In the genomic region with DNA sequence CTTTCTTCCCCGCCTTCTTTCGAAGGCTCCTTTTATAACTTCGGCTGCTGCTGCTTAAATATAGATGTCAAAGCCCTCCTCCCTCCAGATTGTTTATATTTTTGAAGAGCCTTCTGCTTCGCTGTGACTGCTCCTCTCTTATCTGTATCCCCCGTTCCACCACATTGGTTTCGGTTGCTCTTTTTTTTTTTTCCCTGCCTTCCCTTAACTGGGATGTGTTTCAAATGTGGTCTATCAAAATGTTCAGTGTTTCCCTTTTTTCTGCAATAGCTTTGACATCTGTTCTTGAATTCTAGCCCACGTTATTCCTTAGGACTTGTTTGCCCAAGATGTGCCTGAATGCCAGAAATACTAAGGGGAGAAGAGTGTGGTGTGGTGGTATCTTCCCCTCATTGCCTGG, we compare ENCODE assay signal across 1 cellular context.
TF ChIP-seq lines count a peak whose summit lies in the region.

No MANE protein-coding gene starts in this region.

TF ChIP-seq in K562, 482 proteins besides CTCF, POLR2A, EP300 and RAD21 (continued from another document and continues in another):
- TF ChIP-seq, protein P1, sequence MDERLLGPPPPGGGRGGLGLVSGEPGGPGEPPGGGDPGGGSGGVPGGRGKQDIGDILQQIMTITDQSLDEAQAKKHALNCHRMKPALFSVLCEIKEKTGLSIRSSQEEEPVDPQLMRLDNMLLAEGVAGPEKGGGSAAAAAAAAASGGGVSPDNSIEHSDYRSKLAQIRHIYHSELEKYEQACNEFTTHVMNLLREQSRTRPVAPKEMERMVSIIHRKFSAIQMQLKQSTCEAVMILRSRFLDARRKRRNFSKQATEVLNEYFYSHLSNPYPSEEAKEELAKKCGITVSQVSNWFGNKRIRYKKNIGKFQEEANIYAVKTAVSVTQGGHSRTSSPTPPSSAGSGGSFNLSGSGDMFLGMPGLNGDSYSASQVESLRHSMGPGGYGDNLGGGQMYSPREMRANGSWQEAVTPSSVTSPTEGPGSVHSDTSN (CRISPR knock-in tag; IDR thresholded peaks at IDR 0.05; ENCODE audit: low read depth): no peak
- TF ChIP-seq, protein P1 (tag; conservative IDR thresholded peaks at IDR 0.05; ENCODE audit: low read depth): peak; percentile 37; the same call in 1 of the 2 replicates
- TF ChIP-seq SMARCA4 (IDR thresholded peaks at IDR 0.05) (peak; percentile 95), ARHGAP35 (IDR thresholded peaks at IDR 0.05; ENCODE audit: partially characterized antibody) (no peak), ETS2 (tag; IDR thresholded peaks at IDR 0.05; ENCODE audit: borderline replicate concordance, poor library complexity, severe bottlenecking) (no peak), HDAC3 (IDR thresholded peaks at IDR 0.05; ENCODE audit: borderline replicate concordance, partially characterized antibody) (no peak), ZC3H11A (IDR thresholded peaks at IDR 0.05; ENCODE audit: low read depth, low read length) (no peak), FOSL1 (tag; conservative IDR thresholded peaks at IDR 0.05) (0 out of 2 replicates have a peak, but pooled peaks have one; percentile 21), KLF16 (IDR thresholded peaks at IDR 0.05) (peak; percentile 71), DMBX1 (CRISPR knock-in tag; IDR thresholded peaks at IDR 0.05; ENCODE audit: borderline replicate concordance) (0 out of 2 replicates have a peak, but pooled peaks have one; percentile 50), TEAD1 (CRISPR knock-in tag; IDR thresholded peaks at IDR 0.05) (no peak), SMARCC2 (IDR thresholded peaks at IDR 0.05; ENCODE audit: low read depth) (peak; percentile 85; the same call in 1 of the 2 replicates), SMARCE1 (IDR thresholded peaks at IDR 0.05) (peak; percentile 94), BRD9 (IDR thresholded peaks at IDR 0.05; ENCODE audit: low read depth, partially characterized antibody) (peak; percentile 83), PML (IDR thresholded peaks at IDR 0.05; ENCODE audit: low read length) (peak; percentile 57; the same call in 1 of the 2 replicates), KDM4B (IDR thresholded peaks at IDR 0.05; ENCODE audit: borderline replicate concordance in 2 of 2, low read depth in 1 of 2) (no peak), NFIC (IDR thresholded peaks at IDR 0.05) (peak; percentile 57; the same call in 1 of the 2 replicates), HLTF (IDR thresholded peaks at IDR 0.05) (0 out of 2 replicates have a peak, but pooled peaks have one; percentile 84), RCOR1 (IDR thresholded peaks at IDR 0.05; ENCODE audit: borderline replicate concordance in 1 of 2, low read depth in 2 of 2, low read length in 2 of 2) (peak; percentile 46 to 92; a peak in 2 of 4 replicates), NCOA1 (IDR thresholded peaks at IDR 0.05; ENCODE audit: low read depth) (peak; percentile 84), ASH1L (IDR thresholded peaks at IDR 0.05; ENCODE audit: borderline replicate concordance, low read depth, partially characterized antibody) (peak; percentile 14), RBM14 (IDR thresholded peaks at IDR 0.05; ENCODE audit: borderline replicate concordance, insufficient read depth, low read depth, low read length) (no peak), GATA2 (CRISPR knock-in tag; IDR thresholded peaks at IDR 0.05) (peak; percentile 75), SP2 (IDR thresholded peaks at IDR 0.05; ENCODE audit: extremely low read depth, low read depth, low read length, poor library complexity, severe bottlenecking) (no peak), TCF3 (CRISPR knock-in tag; IDR thresholded peaks at IDR 0.05) (peak; percentile 87), ZNF347 (CRISPR knock-in tag; IDR thresholded peaks at IDR 0.05; ENCODE audit: low read depth) (no peak), CBFA2T3 (IDR thresholded peaks at IDR 0.05) (peak; percentile 92)
- TF ChIP-seq, protein P2, sequence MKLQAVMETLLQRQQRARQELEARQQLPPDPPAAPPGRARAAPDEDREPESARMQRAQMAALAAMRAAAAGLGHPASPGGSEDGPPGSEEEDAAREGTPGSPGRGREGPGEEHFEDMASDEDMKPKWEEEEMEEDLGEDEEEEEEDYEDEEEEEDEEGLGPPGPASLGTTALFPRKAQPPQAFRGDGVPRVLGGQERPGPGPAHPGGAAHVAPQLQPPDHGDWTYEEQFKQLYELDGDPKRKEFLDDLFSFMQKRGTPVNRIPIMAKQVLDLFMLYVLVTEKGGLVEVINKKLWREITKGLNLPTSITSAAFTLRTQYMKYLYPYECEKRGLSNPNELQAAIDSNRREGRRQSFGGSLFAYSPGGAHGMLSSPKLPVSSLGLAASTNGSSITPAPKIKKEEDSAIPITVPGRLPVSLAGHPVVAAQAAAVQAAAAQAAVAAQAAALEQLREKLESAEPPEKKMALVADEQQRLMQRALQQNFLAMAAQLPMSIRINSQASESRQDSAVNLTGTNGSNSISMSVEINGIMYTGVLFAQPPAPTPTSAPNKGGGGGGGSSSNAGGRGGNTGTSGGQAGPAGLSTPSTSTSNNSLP (IDR thresholded peaks at IDR 0.05; ENCODE audit: borderline replicate concordance, low read depth, low read length): peak; percentile 53; the same call in 1 of the 2 replicates
- TF ChIP-seq, protein P3, sequence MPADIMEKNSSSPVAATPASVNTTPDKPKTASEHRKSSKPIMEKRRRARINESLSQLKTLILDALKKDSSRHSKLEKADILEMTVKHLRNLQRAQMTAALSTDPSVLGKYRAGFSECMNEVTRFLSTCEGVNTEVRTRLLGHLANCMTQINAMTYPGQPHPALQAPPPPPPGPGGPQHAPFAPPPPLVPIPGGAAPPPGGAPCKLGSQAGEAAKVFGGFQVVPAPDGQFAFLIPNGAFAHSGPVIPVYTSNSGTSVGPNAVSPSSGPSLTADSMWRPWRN (IDR thresholded peaks at IDR 0.05; ENCODE audit: low read depth): peak; percentile 59; the same call in 1 of the 2 replicates
- TF ChIP-seq, protein P4, sequence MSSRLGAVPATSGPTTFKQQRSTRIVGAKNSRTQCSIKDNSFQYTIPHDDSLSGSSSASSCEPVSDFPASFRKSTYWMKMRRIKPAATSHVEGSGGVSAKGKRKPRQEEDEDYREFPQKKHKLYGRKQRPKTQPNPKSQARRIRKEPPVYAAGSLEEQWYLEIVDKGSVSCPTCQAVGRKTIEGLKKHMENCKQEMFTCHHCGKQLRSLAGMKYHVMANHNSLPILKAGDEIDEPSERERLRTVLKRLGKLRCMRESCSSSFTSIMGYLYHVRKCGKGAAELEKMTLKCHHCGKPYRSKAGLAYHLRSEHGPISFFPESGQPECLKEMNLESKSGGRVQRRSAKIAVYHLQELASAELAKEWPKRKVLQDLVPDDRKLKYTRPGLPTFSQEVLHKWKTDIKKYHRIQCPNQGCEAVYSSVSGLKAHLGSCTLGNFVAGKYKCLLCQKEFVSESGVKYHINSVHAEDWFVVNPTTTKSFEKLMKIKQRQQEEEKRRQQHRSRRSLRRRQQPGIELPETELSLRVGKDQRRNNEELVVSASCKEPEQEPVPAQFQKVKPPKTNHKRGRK (tag; IDR thresholded peaks at IDR 0.05): peak; percentile 74; the same call in 1 of the 2 replicates
- TF ChIP-seq, protein P5, sequence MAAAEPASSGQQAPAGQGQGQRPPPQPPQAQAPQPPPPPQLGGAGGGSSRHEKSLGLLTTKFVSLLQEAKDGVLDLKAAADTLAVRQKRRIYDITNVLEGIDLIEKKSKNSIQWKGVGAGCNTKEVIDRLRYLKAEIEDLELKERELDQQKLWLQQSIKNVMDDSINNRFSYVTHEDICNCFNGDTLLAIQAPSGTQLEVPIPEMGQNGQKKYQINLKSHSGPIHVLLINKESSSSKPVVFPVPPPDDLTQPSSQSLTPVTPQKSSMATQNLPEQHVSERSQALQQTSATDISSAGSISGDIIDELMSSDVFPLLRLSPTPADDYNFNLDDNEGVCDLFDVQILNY (CRISPR knock-in tag; IDR thresholded peaks at IDR 0.05): no peak
- TF ChIP-seq, protein P6, sequence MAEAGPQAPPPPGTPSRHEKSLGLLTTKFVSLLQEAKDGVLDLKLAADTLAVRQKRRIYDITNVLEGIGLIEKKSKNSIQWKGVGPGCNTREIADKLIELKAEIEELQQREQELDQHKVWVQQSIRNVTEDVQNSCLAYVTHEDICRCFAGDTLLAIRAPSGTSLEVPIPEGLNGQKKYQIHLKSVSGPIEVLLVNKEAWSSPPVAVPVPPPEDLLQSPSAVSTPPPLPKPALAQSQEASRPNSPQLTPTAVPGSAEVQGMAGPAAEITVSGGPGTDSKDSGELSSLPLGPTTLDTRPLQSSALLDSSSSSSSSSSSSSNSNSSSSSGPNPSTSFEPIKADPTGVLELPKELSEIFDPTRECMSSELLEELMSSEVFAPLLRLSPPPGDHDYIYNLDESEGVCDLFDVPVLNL (CRISPR knock-in tag; IDR thresholded peaks at IDR 0.05; ENCODE audit: low read depth): no peak
- TF ChIP-seq, protein P7, sequence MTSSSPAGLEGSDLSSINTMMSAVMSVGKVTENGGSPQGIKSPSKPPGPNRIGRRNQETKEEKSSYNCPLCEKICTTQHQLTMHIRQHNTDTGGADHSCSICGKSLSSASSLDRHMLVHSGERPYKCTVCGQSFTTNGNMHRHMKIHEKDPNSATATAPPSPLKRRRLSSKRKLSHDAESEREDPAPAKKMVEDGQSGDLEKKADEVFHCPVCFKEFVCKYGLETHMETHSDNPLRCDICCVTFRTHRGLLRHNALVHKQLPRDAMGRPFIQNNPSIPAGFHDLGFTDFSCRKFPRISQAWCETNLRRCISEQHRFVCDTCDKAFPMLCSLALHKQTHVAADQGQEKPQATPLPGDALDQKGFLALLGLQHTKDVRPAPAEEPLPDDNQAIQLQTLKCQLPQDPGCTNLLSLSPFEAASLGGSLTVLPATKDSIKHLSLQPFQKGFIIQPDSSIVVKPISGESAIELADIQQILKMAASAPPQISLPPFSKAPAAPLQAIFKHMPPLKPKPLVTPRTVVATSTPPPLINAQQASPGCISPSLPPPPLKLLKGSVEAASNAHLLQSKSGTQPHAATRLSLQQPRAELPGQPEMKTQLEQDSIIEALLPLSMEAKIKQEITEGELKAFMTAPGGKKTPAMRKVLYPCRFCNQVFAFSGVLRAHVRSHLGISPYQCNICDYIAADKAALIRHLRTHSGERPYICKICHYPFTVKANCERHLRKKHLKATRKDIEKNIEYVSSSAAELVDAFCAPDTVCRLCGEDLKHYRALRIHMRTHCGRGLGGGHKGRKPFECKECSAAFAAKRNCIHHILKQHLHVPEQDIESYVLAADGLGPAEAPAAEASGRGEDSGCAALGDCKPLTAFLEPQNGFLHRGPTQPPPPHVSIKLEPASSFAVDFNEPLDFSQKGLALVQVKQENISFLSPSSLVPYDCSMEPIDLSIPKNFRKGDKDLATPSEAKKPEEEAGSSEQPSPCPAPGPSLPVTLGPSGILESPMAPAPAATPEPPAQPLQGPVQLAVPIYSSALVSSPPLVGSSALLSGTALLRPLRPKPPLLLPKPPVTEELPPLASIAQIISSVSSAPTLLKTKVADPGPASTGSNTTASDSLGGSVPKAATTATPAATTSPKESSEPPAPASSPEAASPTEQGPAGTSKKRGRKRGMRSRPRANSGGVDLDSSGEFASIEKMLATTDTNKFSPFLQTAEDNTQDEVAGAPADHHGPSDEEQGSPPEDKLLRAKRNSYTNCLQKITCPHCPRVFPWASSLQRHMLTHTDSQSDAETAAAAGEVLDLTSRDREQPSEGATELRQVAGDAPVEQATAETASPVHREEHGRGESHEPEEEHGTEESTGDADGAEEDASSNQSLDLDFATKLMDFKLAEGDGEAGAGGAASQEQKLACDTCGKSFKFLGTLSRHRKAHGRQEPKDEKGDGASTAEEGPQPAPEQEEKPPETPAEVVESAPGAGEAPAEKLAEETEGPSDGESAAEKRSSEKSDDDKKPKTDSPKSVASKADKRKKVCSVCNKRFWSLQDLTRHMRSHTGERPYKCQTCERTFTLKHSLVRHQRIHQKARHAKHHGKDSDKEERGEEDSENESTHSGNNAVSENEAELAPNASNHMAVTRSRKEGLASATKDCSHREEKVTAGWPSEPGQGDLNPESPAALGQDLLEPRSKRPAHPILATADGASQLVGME (CRISPR knock-in tag; IDR thresholded peaks at IDR 0.05): no peak
- TF ChIP-seq, protein P8, sequence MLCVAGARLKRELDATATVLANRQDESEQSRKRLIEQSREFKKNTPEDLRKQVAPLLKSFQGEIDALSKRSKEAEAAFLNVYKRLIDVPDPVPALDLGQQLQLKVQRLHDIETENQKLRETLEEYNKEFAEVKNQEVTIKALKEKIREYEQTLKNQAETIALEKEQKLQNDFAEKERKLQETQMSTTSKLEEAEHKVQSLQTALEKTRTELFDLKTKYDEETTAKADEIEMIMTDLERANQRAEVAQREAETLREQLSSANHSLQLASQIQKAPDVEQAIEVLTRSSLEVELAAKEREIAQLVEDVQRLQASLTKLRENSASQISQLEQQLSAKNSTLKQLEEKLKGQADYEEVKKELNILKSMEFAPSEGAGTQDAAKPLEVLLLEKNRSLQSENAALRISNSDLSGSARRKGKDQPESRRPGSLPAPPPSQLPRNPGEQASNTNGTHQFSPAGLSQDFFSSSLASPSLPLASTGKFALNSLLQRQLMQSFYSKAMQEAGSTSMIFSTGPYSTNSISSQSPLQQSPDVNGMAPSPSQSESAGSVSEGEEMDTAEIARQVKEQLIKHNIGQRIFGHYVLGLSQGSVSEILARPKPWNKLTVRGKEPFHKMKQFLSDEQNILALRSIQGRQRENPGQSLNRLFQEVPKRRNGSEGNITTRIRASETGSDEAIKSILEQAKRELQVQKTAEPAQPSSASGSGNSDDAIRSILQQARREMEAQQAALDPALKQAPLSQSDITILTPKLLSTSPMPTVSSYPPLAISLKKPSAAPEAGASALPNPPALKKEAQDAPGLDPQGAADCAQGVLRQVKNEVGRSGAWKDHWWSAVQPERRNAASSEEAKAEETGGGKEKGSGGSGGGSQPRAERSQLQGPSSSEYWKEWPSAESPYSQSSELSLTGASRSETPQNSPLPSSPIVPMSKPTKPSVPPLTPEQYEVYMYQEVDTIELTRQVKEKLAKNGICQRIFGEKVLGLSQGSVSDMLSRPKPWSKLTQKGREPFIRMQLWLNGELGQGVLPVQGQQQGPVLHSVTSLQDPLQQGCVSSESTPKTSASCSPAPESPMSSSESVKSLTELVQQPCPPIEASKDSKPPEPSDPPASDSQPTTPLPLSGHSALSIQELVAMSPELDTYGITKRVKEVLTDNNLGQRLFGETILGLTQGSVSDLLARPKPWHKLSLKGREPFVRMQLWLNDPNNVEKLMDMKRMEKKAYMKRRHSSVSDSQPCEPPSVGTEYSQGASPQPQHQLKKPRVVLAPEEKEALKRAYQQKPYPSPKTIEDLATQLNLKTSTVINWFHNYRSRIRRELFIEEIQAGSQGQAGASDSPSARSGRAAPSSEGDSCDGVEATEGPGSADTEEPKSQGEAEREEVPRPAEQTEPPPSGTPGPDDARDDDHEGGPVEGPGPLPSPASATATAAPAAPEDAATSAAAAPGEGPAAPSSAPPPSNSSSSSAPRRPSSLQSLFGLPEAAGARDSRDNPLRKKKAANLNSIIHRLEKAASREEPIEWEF (CRISPR knock-in tag; IDR thresholded peaks at IDR 0.05): no peak
